Comparison of ENCODE assay signal across 8 cellular contexts in genomic region chr16:56931769-56932587, GRCh38.
DNase-seq lines count a peak whose midpoint lies in the region; ATAC-seq lines count a peak whose summit lies in the region.

HERPUD1 (plus strand) TSS chr16:56932142; CDS start chr16:56932245, 103 bp downstream.

- ATAC-seq in GM19468 (IDR thresholded peaks at IDR 0.05; ENCODE audit: extremely low read depth, unreplicated experiment) = peak; percentile 93

- peak; percentile 92 for DNase-seq in CMK (ENCODE audit: low read depth)
- DNase-seq in HS-5 (ENCODE audit: low read depth) = peak; percentile 90
- peak; percentile 95 for DNase-seq in NK-92 treated with Interleukin-12 subunit alpha and Interleukin-12 subunit beta, amount 100 ng/mL, for 24 hours (lab: John Stamatoyannopoulos, UW)
- peak; percentile 99 for DNase-seq in activated CD8-positive, alpha-beta memory T cell treated with anti-CD3 and anti-CD28 coated beads for 24 hours
- peak; percentile 98 for DNase-seq in effector CD8-positive, alpha-beta T cell (lab: John Stamatoyannopoulos, UW)
- peak; percentile 99 for DNase-seq in medulla oblongata (ENCODE audit: extremely low spot score)
- DNase-seq in stimulated activated CD8-positive, alpha-beta memory T cell treated with anti-CD3 and anti-CD28 coated beads, Interleukin-12 subunit alpha, Interleukin-12 subunit beta, amount 100 ng/mL, for 1 hour (ENCODE audit: low read depth) = peak; percentile 98

Comparison
In these comparisons a context has a peak if more than half of its experiments do, and no peak if none do; other contexts are left out.
1. Peak in every context shown above with its lines: DNase-seq and ATAC-seq.